ENCODE assay signal across 32 cellular contexts in genomic region chr13:23851106-23851505, GRCh38. TPM values are rescaled to one million over a fixed set of nuclear protein-coding genes. Genes with fewer than 3 reads are reported as not detected.
DNase-seq lines count a peak whose midpoint lies in the region; ATAC-seq and TF ChIP-seq lines count a peak whose summit lies in the region.
"Had no signal": no experiment of that assay in that cellular context is flagged by ENCODE, and none has a peak within 500 bp of the region (broad histone marks: within the 10 kb centered on the region; RNA-seq: fewer than 3 reads in every experiment).

No MANE protein-coding gene starts in this region.

- ATAC-seq in SK-N-SH treated with all-trans-retinoic acid at 6 μM for 48 hours, result no peak
- no peak for ATAC-seq in foreskin keratinocyte
- no peak for ATAC-seq in GM18867 (IDR thresholded peaks at IDR 0.05; ENCODE audit: unreplicated experiment)
- no peak for ATAC-seq in HG03159 (IDR thresholded peaks at IDR 0.05; ENCODE audit: unreplicated experiment)
- ATAC-seq: activated T-cell treated with anti-CD3 and anti-CD28 coated beads, Interleukin-2, amount 50 U/mL, for 72 hours; gastrocnemius medialis; HepG2; Panc1 had no signal

- TF ChIP-seq CTCF in choroid plexus epithelial cell (conservative IDR thresholded peaks at IDR 0.05; ENCODE audit: low read depth, low read length), result no peak
- TF ChIP-seq CTCF in foreskin keratinocyte (conservative IDR thresholded peaks at IDR 0.05), result no peak

- H3K4me3 ChIP-seq in choroid plexus epithelial cell (ENCODE audit: low read depth, low read length) (no peak overlapping the region), skeletal muscle cell (ENCODE audit: low read depth, low read length) (no peak overlapping the region)
- H3K4me3 ChIP-seq: adrenal gland, cardiac muscle cell, dorsolateral prefrontal cortex, gastrocnemius medialis, hepatocyte, left ventricle myocardium inferior, prostate gland, skin epidermis, thyroid gland had no signal

- peak overlapping the region; percentile 77 for H3K27ac ChIP-seq in foreskin keratinocyte
- H3K27ac ChIP-seq: adrenal gland, cardiac muscle cell, dorsolateral prefrontal cortex, gastrocnemius medialis, hepatocyte, left ventricle myocardium inferior, prostate gland, skin epidermis, thyroid gland, WERI-Rb-1 had no signal

- peaks cover 28% of the 10 kb centered on the region for H3K4me1 ChIP-seq in foreskin keratinocyte
- H3K4me1 ChIP-seq: adrenal gland had no signal

- DNase-seq in choroid plexus epithelial cell (ENCODE audit: low read depth) (peak; percentile 69), foreskin keratinocyte (peak in 1 of 2 donors; percentile 73), skeletal muscle cell (ENCODE audit: low read depth) (peak; percentile 40), COLO829 (ENCODE audit: low spot score) (no peak)
- DNase-seq in activated CD8-positive, alpha-beta memory T cell treated with anti-CD3 and anti-CD28 coated beads, Interleukin-2, amount 50 U/mL, for 4 hours, result no peak
- DNase-seq: activated CD4-positive, alpha-beta T cell treated with anti-CD3 and anti-CD28 coated beads, Interleukin-2, amount 10 ng/mL, durations not matched to agents 7 days and 5 days; activated naive CD4-positive, alpha-beta T cell; activated T-cell treated with anti-CD3 and anti-CD28 coated beads, Interleukin-2, amount 50 U/mL, for 72 hours; adrenal gland; C1 segment of cervical spinal cord; DMS79 treated with DMSO at 0.1 percent for 48 hours; dorsolateral prefrontal cortex; gastrocnemius medialis; GOT3; left ventricle myocardium inferior; naive B cell; NCI-H1092; NCI-H1694 treated with DMSO at 0.1 percent for 48 hours; NCI-H524 treated with DMSO at 0.1 percent for 48 hours; SHP77; T1000; thyroid gland; WERI-Rb-1 had no signal

- H3K27me3 ChIP-seq in foreskin keratinocyte, result no peaks in the 10 kb centered on the region
- H3K27me3 ChIP-seq: adrenal gland, cardiac muscle cell, dorsolateral prefrontal cortex, gastrocnemius medialis, hepatocyte, thyroid gland had no signal

TF ChIP-seq in SK-N-SH treated with all-trans-retinoic acid at 6 μM for 48 hours, 23 proteins besides CTCF, POLR2A, EP300 and RAD21:
- TF ChIP-seq CREB5 (CRISPR knock-in tag; IDR thresholded peaks at IDR 0.05; ENCODE audit: low read depth) (no peak), ISL1 (CRISPR knock-in tag; IDR thresholded peaks at IDR 0.05) (peak; percentile 66)

RNA-seq across cellular contexts. Expression of gene MIPEP, which starts 38.1 kb away (rescaled TPM):
- 23.7 and 29.2 TPM in 2 replicates for total RNA-seq in foreskin keratinocyte
- polyA plus RNA-seq in foreskin keratinocyte, result 24.1 and 27.2 TPM in 2 replicates

RNA-seq across cellular contexts. Expression of gene C1QTNF9B, which starts 46.2 kb away (rescaled TPM):
- not detected in 2 replicates for total RNA-seq in foreskin keratinocyte
- polyA plus RNA-seq in foreskin keratinocyte, result not detected in 2 replicates
- total RNA-seq: activated CD4-positive, alpha-beta T cell treated with anti-CD3 and anti-CD28 coated beads, Interleukin-2, amount 10 ng/mL, durations not matched to agents 7 days and 5 days; activated T-cell treated with anti-CD3 and anti-CD28 coated beads, Interleukin-2, amount 50 U/mL, for 72 hours; adrenal gland; hepatocyte; HepG2; thyroid gland had no signal
- polyA plus RNA-seq: HepG2 had no signal

Comparison
In these comparisons a context has a peak if more than half of its experiments do, and no peak if none do; other contexts are left out.
1. DNase-seq: peak in choroid plexus epithelial cell (single experiment) and skeletal muscle cell (single experiment); none in COLO829 (single experiment) and activated CD8-positive, alpha-beta memory T cell treated with anti-CD3 and anti-CD28 coated beads, Interleukin-2, amount 50 U/mL, for 4 hours (single experiment).